In genomic region chr2:77398970-77399369, GRCh38 we compare ENCODE assay signal across 26 cellular contexts.
"Had no signal": no experiment of that assay in that cellular context is flagged by ENCODE, and none has a peak within 500 bp of the region (broad histone marks: within the 10 kb centered on the region; RNA-seq: fewer than 3 reads in every experiment).

No MANE protein-coding gene starts in this region.

- H3K27ac Mint-ChIP-seq: dendritic cell treated with granulocyte-macrophage colony-stimulating factor and Interleukin-4, amounts not matched to agents 40 ng/mL and 50 ng/mL, for 4 days; memory B cell; naive thymus-derived CD4-positive, alpha-beta T cell; nephron progenitor cell; stimulated activated naive CD8-positive, alpha-beta T cell treated with anti-CD3 and anti-CD28 coated beads, Interleukin-15, amount 100 ng/mL, for 72 hours had no signal

- H3K27ac ChIP-seq: colonic mucosa, esophagus muscularis mucosa, neutrophil, pancreas, right atrium auricular region, suprapubic skin, transverse colon, vagina had no signal

- H3K27me3 Mint-ChIP-seq: dendritic cell treated with granulocyte-macrophage colony-stimulating factor and Interleukin-4, amounts not matched to agents 40 ng/mL and 50 ng/mL, for 4 days; memory B cell; naive thymus-derived CD4-positive, alpha-beta T cell; stimulated activated naive CD8-positive, alpha-beta T cell treated with anti-CD3 and anti-CD28 coated beads, Interleukin-15, amount 100 ng/mL, for 72 hours had no signal

- H3K4me3 Mint-ChIP-seq: dendritic cell treated with granulocyte-macrophage colony-stimulating factor and Interleukin-4, amounts not matched to agents 40 ng/mL and 50 ng/mL, for 4 days; memory B cell; naive thymus-derived CD4-positive, alpha-beta T cell; nephron progenitor cell; stimulated activated naive CD8-positive, alpha-beta T cell treated with anti-CD3 and anti-CD28 coated beads, Interleukin-15, amount 100 ng/mL, for 72 hours had no signal

- DNase-seq: colonic mucosa; effector CD8-positive, alpha-beta T cell; foreskin melanocyte; kidney; midbrain; naive thymus-derived CD4-positive, alpha-beta T cell; nephron progenitor cell; pancreas; stimulated activated CD4-positive, alpha-beta T cell treated with anti-CD3 and anti-CD28 coated beads, Interleukin-12 subunit alpha, Interleukin-12 subunit beta, amount 100 ng/mL, for 4 hours; stimulated activated CD4-positive, alpha-beta T cell treated with anti-CD3 and anti-CD28 coated beads, Interleukin-1b, Interleukin-23, amount 100 ng/mL, for 48 hours; stimulated activated CD4-positive, alpha-beta T cell treated with anti-CD3 and anti-CD28 coated beads, Interleukin-4, amount 100 ng/mL, for 1 hour; stimulated activated CD8-positive, alpha-beta memory T cell treated with anti-CD3 and anti-CD28 coated beads, Interleukin-4, amount 100 ng/mL, for 48 hours; stimulated activated naive CD4-positive, alpha-beta T cell; stimulated activated naive CD8-positive, alpha-beta T cell treated with anti-CD3 and anti-CD28 coated beads, Interleukin-15, amount 100 ng/mL, for 72 hours; transverse colon had no signal

- H3K4me1 Mint-ChIP-seq: memory B cell; naive thymus-derived CD4-positive, alpha-beta T cell; stimulated activated naive CD8-positive, alpha-beta T cell treated with anti-CD3 and anti-CD28 coated beads, Interleukin-15, amount 100 ng/mL, for 72 hours had no signal

- H3K9me3 Mint-ChIP-seq: dendritic cell treated with granulocyte-macrophage colony-stimulating factor and Interleukin-4, amounts not matched to agents 40 ng/mL and 50 ng/mL, for 4 days; nephron progenitor cell had no signal

- H3K4me2 ChIP-seq: smooth muscle cell had no signal

- H3K36me3 ChIP-seq: colonic mucosa, esophagus muscularis mucosa, neutrophil, pancreas, right atrium auricular region, suprapubic skin, transverse colon, vagina had no signal

- H3K4me3 ChIP-seq: colonic mucosa, esophagus muscularis mucosa, lung, pancreas, right atrium auricular region, smooth muscle cell, suprapubic skin, transverse colon, vagina had no signal

- H3K9me3 ChIP-seq: colonic mucosa, esophagus muscularis mucosa, neutrophil, pancreas, right atrium auricular region, suprapubic skin, transverse colon, vagina had no signal

- H3K27me3 ChIP-seq: colonic mucosa, esophagus muscularis mucosa, neutrophil, pancreas, right atrium auricular region, suprapubic skin, transverse colon, vagina had no signal

- ATAC-seq: left lobe of liver; naive thymus-derived CD4-positive, alpha-beta T cell; pancreas; sciatic nerve; stimulated activated naive CD8-positive, alpha-beta T cell treated with anti-CD3 and anti-CD28 coated beads, Interleukin-15, amount 100 ng/mL, for 72 hours had no signal

- H3K4me1 ChIP-seq: colonic mucosa, esophagus muscularis mucosa, pancreas, right atrium auricular region, suprapubic skin, transverse colon, vagina had no signal

- H3K36me3 Mint-ChIP-seq: memory B cell; naive thymus-derived CD4-positive, alpha-beta T cell had no signal
